Comparison of ENCODE assay signal across 1 cellular context in the genomic region with DNA sequence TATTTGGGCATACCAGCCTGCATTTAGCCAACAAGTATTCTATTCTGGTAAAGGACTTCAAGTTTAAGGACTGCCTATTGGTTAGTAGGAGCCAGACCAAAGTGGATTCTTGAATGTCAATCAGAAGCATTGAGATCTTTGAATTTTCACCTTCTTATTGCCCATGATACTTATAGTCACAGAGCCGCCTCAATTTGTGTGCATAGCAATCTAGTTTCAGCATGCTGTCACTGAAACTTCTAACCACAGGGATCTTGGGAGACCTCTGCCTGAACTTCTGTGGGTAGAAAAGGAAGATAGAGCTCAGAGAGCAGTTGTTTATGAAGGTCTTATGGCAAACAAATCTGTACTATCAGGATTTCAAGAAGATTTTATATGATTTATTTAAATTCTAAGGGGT.
TF ChIP-seq lines count a peak whose summit lies in the region.

No MANE protein-coding gene starts in this region.

TF ChIP-seq in SK-N-SH treated with all-trans-retinoic acid at 6 μM for 48 hours, 23 proteins besides CTCF, POLR2A, EP300 and RAD21 (continued from another document):
- TF ChIP-seq, protein P1, sequence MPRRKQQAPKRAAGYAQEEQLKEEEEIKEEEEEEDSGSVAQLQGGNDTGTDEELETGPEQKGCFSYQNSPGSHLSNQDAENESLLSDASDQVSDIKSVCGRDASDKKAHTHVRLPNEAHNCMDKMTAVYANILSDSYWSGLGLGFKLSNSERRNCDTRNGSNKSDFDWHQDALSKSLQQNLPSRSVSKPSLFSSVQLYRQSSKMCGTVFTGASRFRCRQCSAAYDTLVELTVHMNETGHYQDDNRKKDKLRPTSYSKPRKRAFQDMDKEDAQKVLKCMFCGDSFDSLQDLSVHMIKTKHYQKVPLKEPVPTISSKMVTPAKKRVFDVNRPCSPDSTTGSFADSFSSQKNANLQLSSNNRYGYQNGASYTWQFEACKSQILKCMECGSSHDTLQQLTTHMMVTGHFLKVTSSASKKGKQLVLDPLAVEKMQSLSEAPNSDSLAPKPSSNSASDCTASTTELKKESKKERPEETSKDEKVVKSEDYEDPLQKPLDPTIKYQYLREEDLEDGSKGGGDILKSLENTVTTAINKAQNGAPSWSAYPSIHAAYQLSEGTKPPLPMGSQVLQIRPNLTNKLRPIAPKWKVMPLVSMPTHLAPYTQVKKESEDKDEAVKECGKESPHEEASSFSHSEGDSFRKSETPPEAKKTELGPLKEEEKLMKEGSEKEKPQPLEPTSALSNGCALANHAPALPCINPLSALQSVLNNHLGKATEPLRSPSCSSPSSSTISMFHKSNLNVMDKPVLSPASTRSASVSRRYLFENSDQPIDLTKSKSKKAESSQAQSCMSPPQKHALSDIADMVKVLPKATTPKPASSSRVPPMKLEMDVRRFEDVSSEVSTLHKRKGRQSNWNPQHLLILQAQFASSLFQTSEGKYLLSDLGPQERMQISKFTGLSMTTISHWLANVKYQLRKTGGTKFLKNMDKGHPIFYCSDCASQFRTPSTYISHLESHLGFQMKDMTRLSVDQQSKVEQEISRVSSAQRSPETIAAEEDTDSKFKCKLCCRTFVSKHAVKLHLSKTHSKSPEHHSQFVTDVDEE (CRISPR knock-in tag; IDR thresholded peaks at IDR 0.05), result no peak
- no peak for TF ChIP-seq OSR1 (CRISPR knock-in tag; IDR thresholded peaks at IDR 0.05)
- TF ChIP-seq ESRRG (CRISPR knock-in tag; IDR thresholded peaks at IDR 0.05), result no peak
- TF ChIP-seq ZNF565 (CRISPR knock-in tag; conservative IDR thresholded peaks at IDR 0.05; ENCODE audit: low read depth), result no peak
- no peak for TF ChIP-seq ZFP30 (CRISPR knock-in tag; IDR thresholded peaks at IDR 0.05)
- TF ChIP-seq CSDC2 (CRISPR knock-in tag; IDR thresholded peaks at IDR 0.05), result no peak
- no peak for TF ChIP-seq PPARA (CRISPR knock-in tag; IDR thresholded peaks at IDR 0.05; ENCODE audit: borderline replicate concordance)
- TF ChIP-seq TOX (CRISPR knock-in tag; IDR thresholded peaks at IDR 0.05; ENCODE audit: borderline replicate concordance), result no peak
- TF ChIP-seq ZNF8 (CRISPR knock-in tag; IDR thresholded peaks at IDR 0.05), result no peak
- TF ChIP-seq ZFP3 (CRISPR knock-in tag; IDR thresholded peaks at IDR 0.05), result no peak
- TF ChIP-seq, protein P2, sequence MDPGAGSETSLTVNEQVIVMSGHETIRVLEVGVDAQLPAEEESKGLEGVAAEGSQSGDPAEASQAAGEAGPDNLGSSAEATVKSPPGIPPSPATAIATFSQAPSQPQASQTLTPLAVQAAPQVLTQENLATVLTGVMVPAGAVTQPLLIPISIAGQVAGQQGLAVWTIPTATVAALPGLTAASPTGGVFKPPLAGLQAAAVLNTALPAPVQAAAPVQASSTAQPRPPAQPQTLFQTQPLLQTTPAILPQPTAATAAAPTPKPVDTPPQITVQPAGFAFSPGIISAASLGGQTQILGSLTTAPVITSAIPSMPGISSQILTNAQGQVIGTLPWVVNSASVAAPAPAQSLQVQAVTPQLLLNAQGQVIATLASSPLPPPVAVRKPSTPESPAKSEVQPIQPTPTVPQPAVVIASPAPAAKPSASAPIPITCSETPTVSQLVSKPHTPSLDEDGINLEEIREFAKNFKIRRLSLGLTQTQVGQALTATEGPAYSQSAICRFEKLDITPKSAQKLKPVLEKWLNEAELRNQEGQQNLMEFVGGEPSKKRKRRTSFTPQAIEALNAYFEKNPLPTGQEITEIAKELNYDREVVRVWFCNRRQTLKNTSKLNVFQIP (CRISPR knock-in tag; IDR thresholded peaks at IDR 0.05; ENCODE audit: borderline replicate concordance, low read depth), result no peak
- TF ChIP-seq, protein P3, sequence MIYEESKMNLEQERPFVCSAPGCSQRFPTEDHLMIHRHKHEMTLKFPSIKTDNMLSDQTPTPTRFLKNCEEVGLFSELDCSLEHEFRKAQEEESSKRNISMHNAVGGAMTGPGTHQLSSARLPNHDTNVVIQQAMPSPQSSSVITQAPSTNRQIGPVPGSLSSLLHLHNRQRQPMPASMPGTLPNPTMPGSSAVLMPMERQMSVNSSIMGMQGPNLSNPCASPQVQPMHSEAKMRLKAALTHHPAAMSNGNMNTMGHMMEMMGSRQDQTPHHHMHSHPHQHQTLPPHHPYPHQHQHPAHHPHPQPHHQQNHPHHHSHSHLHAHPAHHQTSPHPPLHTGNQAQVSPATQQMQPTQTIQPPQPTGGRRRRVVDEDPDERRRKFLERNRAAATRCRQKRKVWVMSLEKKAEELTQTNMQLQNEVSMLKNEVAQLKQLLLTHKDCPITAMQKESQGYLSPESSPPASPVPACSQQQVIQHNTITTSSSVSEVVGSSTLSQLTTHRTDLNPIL (CRISPR knock-in tag; IDR thresholded peaks at IDR 0.05; ENCODE audit: low read depth), result no peak
- TF ChIP-seq SNAI2 (CRISPR knock-in tag; IDR thresholded peaks at IDR 0.05), result no peak
- TF ChIP-seq BACH2 (CRISPR knock-in tag; IDR thresholded peaks at IDR 0.05; ENCODE audit: borderline replicate concordance), result no peak
- TF ChIP-seq, protein P4, sequence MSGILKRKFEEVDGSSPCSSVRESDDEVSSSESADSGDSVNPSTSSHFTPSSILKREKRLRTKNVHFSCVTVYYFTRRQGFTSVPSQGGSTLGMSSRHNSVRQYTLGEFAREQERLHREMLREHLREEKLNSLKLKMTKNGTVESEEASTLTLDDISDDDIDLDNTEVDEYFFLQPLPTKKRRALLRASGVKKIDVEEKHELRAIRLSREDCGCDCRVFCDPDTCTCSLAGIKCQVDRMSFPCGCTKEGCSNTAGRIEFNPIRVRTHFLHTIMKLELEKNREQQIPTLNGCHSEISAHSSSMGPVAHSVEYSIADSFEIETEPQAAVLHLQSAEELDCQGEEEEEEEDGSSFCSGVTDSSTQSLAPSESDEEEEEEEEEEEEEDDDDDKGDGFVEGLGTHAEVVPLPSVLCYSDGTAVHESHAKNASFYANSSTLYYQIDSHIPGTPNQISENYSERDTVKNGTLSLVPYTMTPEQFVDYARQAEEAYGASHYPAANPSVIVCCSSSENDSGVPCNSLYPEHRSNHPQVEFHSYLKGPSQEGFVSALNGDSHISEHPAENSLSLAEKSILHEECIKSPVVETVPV (CRISPR knock-in tag; IDR thresholded peaks at IDR 0.05), result no peak
- TF ChIP-seq TCF4 (CRISPR knock-in tag; IDR thresholded peaks at IDR 0.05; ENCODE audit: borderline replicate concordance), result no peak
TF ChIP-seq in SK-N-SH treated with all-trans-retinoic acid at 6 μM for 48 hours: peak in this region for 0.
